27 cellular contexts compared by ENCODE assay signal in genomic region chr3:192543163-192543562, GRCh38.
"Had no signal": no experiment of that assay in that cellular context is flagged by ENCODE, and none has a peak within 500 bp of the region (broad histone marks: within the 10 kb centered on the region; RNA-seq: fewer than 3 reads in every experiment).

No MANE protein-coding gene starts in this region.

- H3K4me3 ChIP-seq: stomach, suprapubic skin, testis, thoracic aorta, thyroid gland, tibial artery, tibial nerve, transverse colon, upper lobe of left lung, upper lobe of right lung, uterus, vagina had no signal

- H3K27me3 ChIP-seq: testis, thyroid gland, tibial nerve, transverse colon, upper lobe of left lung, upper lobe of right lung, uterus, vagina had no signal

- H3K27ac ChIP-seq: stomach, suprapubic skin, testis, thoracic aorta, thyroid gland, tibial artery, tibial nerve, transverse colon, upper lobe of left lung, upper lobe of right lung, uterus, vagina had no signal

- H3K36me3 Mint-ChIP-seq: stimulated activated effector memory CD8-positive, alpha-beta T cell treated with anti-CD3 and anti-CD28 coated beads, Interleukin-12 subunit alpha, Interleukin-12 subunit beta, amount 100 ng/mL, for 72 hours; stimulated activated naive B cell treated with anti-CD40 and anti-IgM and Interleukin-4, amounts not matched to agents 10 μg/mL and 1 μg/mL and 100 μg/mL, for 72 hours; type B pancreatic cell had no signal

- ATAC-seq: stimulated activated memory B cell treated with anti-CD40 and anti-IgM and Interleukin-4, amounts not matched to agents 10 μg/mL and 1 μg/mL and 100 μg/mL, for 72 hours; stimulated activated naive B cell treated with anti-CD40 and anti-IgM and Interleukin-4, amounts not matched to agents 10 μg/mL and 1 μg/mL and 100 μg/mL, for 72 hours; stimulated activated naive CD8-positive, alpha-beta T cell treated with anti-CD3 and anti-CD28 coated beads, Interleukin-15, amount 100 ng/mL, for 72 hours; stimulated activated naive CD8-positive, alpha-beta T cell treated with anti-CD3 and anti-CD28 coated beads, Interleukin-15, Interleukin-2, amounts not matched to agents 100 U/mL and 50 U/mL, for 24 hours; upper lobe of right lung had no signal

- H3K27ac Mint-ChIP-seq: stimulated activated effector memory CD8-positive, alpha-beta T cell treated with anti-CD3 and anti-CD28 coated beads, Interleukin-12 subunit alpha, Interleukin-12 subunit beta, amount 100 ng/mL, for 72 hours; stimulated activated memory B cell treated with anti-CD40 and anti-IgM and Interleukin-4, amounts not matched to agents 10 μg/mL and 1 μg/mL and 100 μg/mL, for 72 hours; stimulated activated naive B cell treated with anti-CD40 and anti-IgM and Interleukin-4, amounts not matched to agents 10 μg/mL and 1 μg/mL and 100 μg/mL, for 72 hours; stimulated activated naive CD8-positive, alpha-beta T cell treated with anti-CD3 and anti-CD28 coated beads, Interleukin-15, amount 100 ng/mL, for 72 hours; stimulated activated naive CD8-positive, alpha-beta T cell treated with anti-CD3 and anti-CD28 coated beads, Interleukin-15, Interleukin-2, amounts not matched to agents 100 ng/mL and 50 ng/mL, for 24 hours; type B pancreatic cell had no signal

- H3K36me3 ChIP-seq: stomach, suprapubic skin, thoracic aorta, thyroid gland, tibial artery, tibial nerve, transverse colon, upper lobe of left lung, upper lobe of right lung, uterus, vagina had no signal

- H3K4me3 Mint-ChIP-seq: stimulated activated effector memory CD8-positive, alpha-beta T cell treated with anti-CD3 and anti-CD28 coated beads, Interleukin-12 subunit alpha, Interleukin-12 subunit beta, amount 100 ng/mL, for 72 hours; stimulated activated memory B cell treated with anti-CD40 and anti-IgM and Interleukin-4, amounts not matched to agents 10 μg/mL and 1 μg/mL and 100 μg/mL, for 72 hours; stimulated activated naive B cell treated with anti-CD40 and anti-IgM and Interleukin-4, amounts not matched to agents 10 μg/mL and 1 μg/mL and 100 μg/mL, for 72 hours; stimulated activated naive CD8-positive, alpha-beta T cell treated with anti-CD3 and anti-CD28 coated beads, Interleukin-15, amount 100 ng/mL, for 72 hours; stimulated activated naive CD8-positive, alpha-beta T cell treated with anti-CD3 and anti-CD28 coated beads, Interleukin-15, Interleukin-2, amounts not matched to agents 100 ng/mL and 50 ng/mL, for 24 hours; type B pancreatic cell had no signal

- H3K4me1 ChIP-seq: stomach, suprapubic skin, testis, thyroid gland, tibial artery, tibial nerve, transverse colon, upper lobe of left lung, upper lobe of right lung, uterus, vagina had no signal

- H3K9me3 ChIP-seq: suprapubic skin, testis, thoracic aorta, thyroid gland, tibial artery, transverse colon, upper lobe of left lung, upper lobe of right lung, uterus, vagina had no signal

- H3K4me1 Mint-ChIP-seq: stimulated activated effector memory CD8-positive, alpha-beta T cell treated with anti-CD3 and anti-CD28 coated beads, Interleukin-12 subunit alpha, Interleukin-12 subunit beta, amount 100 ng/mL, for 72 hours; stimulated activated naive B cell treated with anti-CD40 and anti-IgM and Interleukin-4, amounts not matched to agents 10 μg/mL and 1 μg/mL and 100 μg/mL, for 72 hours; stimulated activated naive CD8-positive, alpha-beta T cell treated with anti-CD3 and anti-CD28 coated beads, Interleukin-15, amount 100 ng/mL, for 72 hours had no signal

- H3K9me3 Mint-ChIP-seq: type B pancreatic cell had no signal

- DNase-seq: stimulated activated CD4-positive, alpha-beta T cell treated with anti-CD3 and anti-CD28 coated beads, Interleukin-2, amount 100 ng/mL, for 48 hours; stimulated activated CD4-positive, alpha-beta T cell treated with anti-CD3 and anti-CD28 coated beads, Interleukin-4, amount 100 ng/mL, for 1 hour; stimulated activated CD4-positive, alpha-beta T cell treated with anti-CD3 and anti-CD28 coated beads, Interleukin-4, amount 100 ng/mL, for 24 hours; stimulated activated CD4-positive, alpha-beta T cell treated with anti-CD3 and anti-CD28 coated beads, Interleukin-4, amount 100 ng/mL, for 4 hours; stimulated activated CD8-positive, alpha-beta memory T cell treated with anti-CD3 and anti-CD28 coated beads, Interleukin-4, amount 100 ng/mL, for 48 hours; stimulated activated naive B cell treated with anti-CD40 and anti-IgM and Interleukin-4, amounts not matched to agents 10 μg/mL and 1 μg/mL and 100 μg/mL, for 72 hours; stimulated activated naive CD4-positive, alpha-beta T cell; stimulated activated naive CD4-positive, alpha-beta T cell treated with Interleukin-2 at 50 U/mL for 16 hours; stimulated activated naive CD8-positive, alpha-beta T cell treated with anti-CD3 and anti-CD28 coated beads, Interleukin-15, amount 100 ng/mL, for 72 hours; stimulated activated naive CD8-positive, alpha-beta T cell treated with anti-CD3 and anti-CD28 coated beads, Interleukin-15, Interleukin-2, amounts not matched to agents 100 U/mL and 50 U/mL, for 24 hours; stomach; substantia nigra; testis; thyroid gland; tibial artery; transverse colon; upper lobe of left lung; upper lobe of right lung; uterus had no signal

- H3K27me3 Mint-ChIP-seq: stimulated activated naive CD8-positive, alpha-beta T cell treated with anti-CD3 and anti-CD28 coated beads, Interleukin-15, amount 100 ng/mL, for 72 hours had no signal
